In genomic region chr10:100007239-100008141, GRCh38 we compare ENCODE assay signal across 8 cellular contexts. TPM values are rescaled to one million over a fixed set of nuclear protein-coding genes. Genes with fewer than 3 reads are reported as not detected.
DNase-seq lines count a peak whose midpoint lies in the region; ATAC-seq, FAIRE-seq and TF ChIP-seq lines count a peak whose summit lies in the region.

No MANE protein-coding gene starts in this region.

- H3K4me3 ChIP-seq in OCI-LY3 (ENCODE audit: low read length), result no peak overlapping the region
- H3K4me3 ChIP-seq in endothelial cell of umbilical vein (replicated peaks in 1 of 3; ENCODE audit: insufficient read depth in 1 of 3, low read depth in 1 of 3, low read length in 3 of 3), result peak overlapping the region; percentile 75 to 99 (median 96)

- TF ChIP-seq CTCF in OCI-LY3 (IDR thresholded peaks at IDR 0.05; ENCODE audit: low read depth, low read length) (no peak), endothelial cell of umbilical vein (IDR thresholded peaks at IDR 0.05; ENCODE audit: extremely low read depth in 1 of 2, insufficient read depth in 1 of 2, low read depth in 1 of 2, low read length in 2 of 2) (no peak), progenitor cell of endocrine pancreas (IDR thresholded peaks at IDR 0.05; ENCODE audit: unreplicated experiment) (no peak)

- H3K4me1 ChIP-seq in OCI-LY3 (ENCODE audit: low read length) (peaks cover 15% of the 10 kb centered on the region), endothelial cell of umbilical vein (ENCODE audit: control insufficient read depth, extremely low read depth, insufficient read depth, low read length) (peaks cover 54% of the 10 kb centered on the region)

- intact Hi-C loops in endothelial cell of umbilical vein (cut with micrococcal nuclease), result loop anchor here (5.0 kb wide), 1 partner anchor 225 kb away; the partner anchor contains the start of gene ABCC2

- peaks cover 7% of the 10 kb centered on the region for H3K27me3 Mint-ChIP-seq in progenitor cell of endocrine pancreas

- no TSS peak for BruUV-seq in endothelial cell of umbilical vein (replicated peaks; lab: Mats Ljungman, UMichigan)

- H4K20me1 ChIP-seq in OCI-LY3 (ENCODE audit: insufficient read depth, low read length) (no peaks in the 10 kb centered on the region), endothelial cell of umbilical vein (replicated peaks; ENCODE audit: control insufficient read depth, extremely low read depth, insufficient read depth, low read length) (peaks cover 2% of the 10 kb centered on the region)

- H3K27me3 ChIP-seq in OCI-LY3 (ENCODE audit: low read depth, low read length) (peaks cover 23% of the 10 kb centered on the region), endothelial cell of umbilical vein (ENCODE audit: control insufficient read depth in 2 of 2, insufficient read depth in 2 of 2, low read length in 2 of 2) (no peaks in the 10 kb centered on the region)

- H3K27ac ChIP-seq in OCI-LY3 (ENCODE audit: low read length) (no peak overlapping the region), endothelial cell of umbilical vein (ENCODE audit: insufficient read depth, low read depth, low read length) (peak overlapping the region; percentile 83)

- dilution Hi-C loops in endothelial cell of umbilical vein (cut with MboI; ENCODE audit: extremely low pct_ligation_motif_present, low sequenced_read_pairs), result no loop called here

- no peak overlapping the region for H3K9ac ChIP-seq in OCI-LY3 (ENCODE audit: low read length)
- peak overlapping the region; percentile 92 for H3K9ac ChIP-seq in endothelial cell of umbilical vein (replicated peaks; ENCODE audit: extremely low read depth, insufficient read depth, low read length)

- CTCF ChIA-PET in endothelial cell of umbilical vein (lab: Charles Lee), result interaction anchor here (0.6 to 4.2 kb wide), 15 partner anchors 11 to 162 kb away, joined by 3 to 81 read pairs (median 10); no protein-coding TSS in a partner anchor

- H3K4me3 Mint-ChIP-seq in progenitor cell of endocrine pancreas (ENCODE audit: low read depth), result peak overlapping the region; percentile 83

- ATAC-seq in GM18511 (IDR thresholded peaks at IDR 0.05; ENCODE audit: unreplicated experiment) (no peak), GM19351 (IDR thresholded peaks at IDR 0.05; ENCODE audit: unreplicated experiment) (no peak)

- POLR2A ChIA-PET in endothelial cell of umbilical vein (lab: Charles Lee), result interaction anchor here (3.1 kb wide), 1 partner anchor 42 kb away, joined by 19 read pairs; no protein-coding TSS in a partner anchor

- H3K36me3 Mint-ChIP-seq in progenitor cell of endocrine pancreas (ENCODE audit: insufficient read depth), result no peaks in the 10 kb centered on the region

- H3K9me1 ChIP-seq in endothelial cell of umbilical vein (replicated peaks; ENCODE audit: control insufficient read depth, extremely low read depth, insufficient read depth, low read length), result no peaks in the 10 kb centered on the region

- H3K79me2 ChIP-seq in OCI-LY3 (ENCODE audit: low read length), result no peaks in the 10 kb centered on the region
- H3K79me2 ChIP-seq in endothelial cell of umbilical vein (ENCODE audit: control insufficient read depth, insufficient read depth, low read length), result peaks cover 60% of the 10 kb centered on the region

- H3K36me3 ChIP-seq in OCI-LY3 (replicated peaks; ENCODE audit: low read depth, low read length) (no peaks in the 10 kb centered on the region), endothelial cell of umbilical vein (ENCODE audit: control insufficient read depth in 2 of 2, extremely low read depth in 1 of 2, insufficient read depth in 2 of 2, low read length in 2 of 2) (no peaks in the 10 kb centered on the region)

- peaks cover 27% of the 10 kb centered on the region for H3K4me1 Mint-ChIP-seq in progenitor cell of endocrine pancreas (ENCODE audit: low read depth)

- H2AFZ ChIP-seq in OCI-LY3 (ENCODE audit: low read depth, low read length), result no peak overlapping the region
- no peak overlapping the region for H2AFZ ChIP-seq in endothelial cell of umbilical vein (ENCODE audit: low read depth, low read length)

- no peak for TF ChIP-seq POLR2A in endothelial cell of umbilical vein (IDR thresholded peaks at IDR 0.05; ENCODE audit: low read depth, low read length)

- peak overlapping the region; percentile 92 for H3K4me2 ChIP-seq in OCI-LY3 (ENCODE audit: low read length)
- peak overlapping the region; percentile 93 for H3K4me2 ChIP-seq in endothelial cell of umbilical vein (ENCODE audit: insufficient read depth, low read length)

- peak overlapping the region; percentile 8 for H3K27ac Mint-ChIP-seq in progenitor cell of endocrine pancreas

- DNase-seq in EL (peak; percentile 14), endothelial cell of umbilical vein (ENCODE audit: low read depth, low spot score) (peak; percentile 56), progenitor cell of endocrine pancreas (ENCODE audit: low spot score, unreplicated experiment) (no peak), DMS114 treated with DMSO at 0.1 percent for 48 hours (lab: John Stamatoyannopoulos, UW; ENCODE audit: unreplicated experiment) (no peak), NCI-H510A treated with DMSO at 0.1 percent for 48 hours (lab: John Stamatoyannopoulos, UW) (no peak)

- FAIRE-seq in endothelial cell of umbilical vein (lab: Jason Lieb, UNC), result no peak

- H3K9me3 ChIP-seq in OCI-LY3 (ENCODE audit: insufficient read depth, low read length) (no peaks in the 10 kb centered on the region), endothelial cell of umbilical vein (replicated peaks; ENCODE audit: control insufficient read depth, insufficient read depth, low read length) (no peaks in the 10 kb centered on the region)

- H3K9me3 Mint-ChIP-seq in progenitor cell of endocrine pancreas (ENCODE audit: low read depth), result peaks cover 4% of the 10 kb centered on the region

TF ChIP-seq in endothelial cell of umbilical vein, 7 proteins besides CTCF, POLR2A, EP300 and RAD21:
- no peak for TF ChIP-seq POLR2AphosphoS5 (IDR thresholded peaks at IDR 0.05; ENCODE audit: insufficient read depth, low read depth, low read length)
- TF ChIP-seq JUN (IDR thresholded peaks at IDR 0.05; ENCODE audit: borderline replicate concordance, insufficient read depth, insufficient read length, low read depth), result no peak
- no peak for TF ChIP-seq EZH2 (IDR thresholded peaks at IDR 0.05; ENCODE audit: borderline replicate concordance, low read depth, low read length, severe bottlenecking)
- no peak for TF ChIP-seq MAX (IDR thresholded peaks at IDR 0.05; ENCODE audit: insufficient read depth, insufficient read length)
- TF ChIP-seq MYC (IDR thresholded peaks at IDR 0.05; ENCODE audit: low read depth, low read length), result no peak
- no peak for TF ChIP-seq GATA2 (IDR thresholded peaks at IDR 0.05; ENCODE audit: insufficient read depth, insufficient read length, low read depth, low read length)
- no peak for TF ChIP-seq FOS (IDR thresholded peaks at IDR 0.05; ENCODE audit: borderline replicate concordance, insufficient read depth, low read length)

RNA-seq across cellular contexts. Expression of gene DNMBP, which starts 2.3 kb away (rescaled TPM):
- total RNA-seq in endothelial cell of umbilical vein (53.4 and 56.1 TPM in 2 replicates), progenitor cell of endocrine pancreas (43.8 and 47.5 TPM in 2 replicates)
- 28.0 and 32.0 TPM in 2 replicates for polyA plus RNA-seq in endothelial cell of umbilical vein
- polyA plus RNA-seq in endothelial cell of umbilical vein (2011; cell fraction: cytosol; rRNA removed), result 38.1 and 46.2 TPM in 2 replicates
- polyA plus RNA-seq in endothelial cell of umbilical vein (2011; cell fraction: nucleus; rRNA removed), result 99.9 and 110 TPM in 2 replicates
- 32.2 and 38.9 TPM in 2 replicates for polyA plus RNA-seq in endothelial cell of umbilical vein (2012)
- 45.9 and 49.5 TPM in 2 replicates for polyA minus RNA-seq in endothelial cell of umbilical vein
- 5.4 TPM for polyA minus RNA-seq in endothelial cell of umbilical vein (2011; cell fraction: cytosol; rRNA and poly(A)+ RNA removed)
- 72.5 and 97.0 TPM in 2 replicates for polyA minus RNA-seq in endothelial cell of umbilical vein (2011; cell fraction: nucleus; rRNA and poly(A)+ RNA removed)

Comparison
In these comparisons a context has a peak if more than half of its experiments do, and no peak if none do; other contexts are left out.
1. DNase-seq: peak in EL (single experiment) and endothelial cell of umbilical vein (single experiment); none in progenitor cell of endocrine pancreas (single experiment), DMS114 treated with DMSO at 0.1 percent for 48 hours (single experiment) and NCI-H510A treated with DMSO at 0.1 percent for 48 hours (single experiment).